Comparison of ENCODE assay signal across 1 cellular context in genomic region chr1:201126832-201127754, GRCh38.
TF ChIP-seq lines count a peak whose summit lies in the region.

Gene ASCL5, minus strand, starts transcription at chr1:201127184. Its CDS starts 11,812 bp downstream, at chr1:201115372.

TF ChIP-seq in K562, 482 proteins besides CTCF, POLR2A, EP300 and RAD21 (continued from another document):
- TF ChIP-seq PREB (CRISPR knock-in tag; IDR thresholded peaks at IDR 0.05), result no peak
- no peak for TF ChIP-seq ZBTB26 (CRISPR knock-in tag; IDR thresholded peaks at IDR 0.05)
- peak; percentile 67 for TF ChIP-seq JUND (IDR thresholded peaks at IDR 0.05; ENCODE audit: borderline replicate concordance, low read depth, low read length)
- peak; percentile 56; the same call in 1 of the 3 replicates for TF ChIP-seq JUND (tag; IDR thresholded peaks at IDR 0.05; ENCODE audit: borderline replicate concordance, low read depth, low read length)
- no peak for TF ChIP-seq NCOA6 (IDR thresholded peaks at IDR 0.05)
- TF ChIP-seq SAP30 (IDR thresholded peaks at IDR 0.05; ENCODE audit: borderline replicate concordance, insufficient read depth, low read depth, low read length, poor library complexity, severe bottlenecking), result no peak
- TF ChIP-seq ZNF436 (CRISPR knock-in tag; IDR thresholded peaks at IDR 0.05), result no peak
- no peak for TF ChIP-seq EWSR1 (IDR thresholded peaks at IDR 0.05; ENCODE audit: borderline replicate concordance, low read depth, partially characterized antibody)
- no peak for TF ChIP-seq ZBTB40 (IDR thresholded peaks at IDR 0.05)
- TF ChIP-seq ZBTB40 (CRISPR knock-in tag; IDR thresholded peaks at IDR 0.05), result no peak
- TF ChIP-seq FOXA3 (CRISPR knock-in tag; conservative IDR thresholded peaks at IDR 0.05 in 1 of 2, IDR thresholded peaks at IDR 0.05 in 1 of 2), result peak; percentile 73 to 84; a peak in 3 of 4 replicates
- no peak for TF ChIP-seq SMC3 (conservative IDR thresholded peaks at IDR 0.05; ENCODE audit: insufficient read depth, low read depth, low read length)
- TF ChIP-seq PHF21A (IDR thresholded peaks at IDR 0.05; ENCODE audit: borderline replicate concordance, low read depth), result no peak
- no peak for TF ChIP-seq ZNF57 (CRISPR knock-in tag; IDR thresholded peaks at IDR 0.05)
- no peak for TF ChIP-seq ZNF668 (CRISPR knock-in tag; IDR thresholded peaks at IDR 0.05)
- TF ChIP-seq HMBOX1 (IDR thresholded peaks at IDR 0.05), result no peak
- TF ChIP-seq TEAD4 (IDR thresholded peaks at IDR 0.05; ENCODE audit: low read length), result no peak
- no peak for TF ChIP-seq TEAD4 (CRISPR knock-in tag; IDR thresholded peaks at IDR 0.05; ENCODE audit: borderline replicate concordance)
- no peak for TF ChIP-seq ZNF609 (CRISPR knock-in tag; IDR thresholded peaks at IDR 0.05; ENCODE audit: borderline replicate concordance)
- TF ChIP-seq SRSF9 (IDR thresholded peaks at IDR 0.05; ENCODE audit: borderline replicate concordance, low read depth, low read length), result no peak
- no peak for TF ChIP-seq ARID3A (IDR thresholded peaks at IDR 0.05; ENCODE audit: borderline replicate concordance, low read depth, low read length)
- TF ChIP-seq FOSL1 (tag; conservative IDR thresholded peaks at IDR 0.05), result peak; percentile 83
- no peak for TF ChIP-seq RCOR1 (IDR thresholded peaks at IDR 0.05; ENCODE audit: borderline replicate concordance in 1 of 2, low read depth in 2 of 2, low read length in 2 of 2)
- TF ChIP-seq PKNOX1 (IDR thresholded peaks at IDR 0.05), result no peak
- TF ChIP-seq CTBP1 (IDR thresholded peaks at IDR 0.05; ENCODE audit: borderline replicate concordance), result no peak
- no peak for TF ChIP-seq TAF9B (IDR thresholded peaks at IDR 0.05; ENCODE audit: partially characterized antibody)
- no peak for TF ChIP-seq BCLAF1 (IDR thresholded peaks at IDR 0.05; ENCODE audit: borderline replicate concordance in 1 of 2, control insufficient read depth in 1 of 2, low read depth in 2 of 2, low read length in 1 of 2)
- TF ChIP-seq HMG20B (CRISPR knock-in tag; IDR thresholded peaks at IDR 0.05), result no peak
- TF ChIP-seq ZNF41 (CRISPR knock-in tag; conservative IDR thresholded peaks at IDR 0.05), result no peak
- peak; percentile 39; the same call in 1 of the 2 replicates for TF ChIP-seq ATF3 (IDR thresholded peaks at IDR 0.05)
- TF ChIP-seq ATF3 (CRISPR knock-in tag; conservative IDR thresholded peaks at IDR 0.05), result no peak
